8 cellular contexts compared by ENCODE assay signal in genomic region chr17:81035389-81036127, GRCh38. TPM values are rescaled to one million over a fixed set of nuclear protein-coding genes. Genes with fewer than 3 reads are reported as not detected.
DNase-seq lines count a peak whose midpoint lies in the region; ATAC-seq and TF ChIP-seq lines count a peak whose summit lies in the region.

No MANE protein-coding gene starts in this region.

- no peaks in the 10 kb centered on the region for H3K36me3 ChIP-seq in CD4-positive, alpha-beta memory T cell (ENCODE audit: insufficient read depth, low read length)
- H3K36me3 ChIP-seq in GM23338 (ENCODE audit: insufficient read depth) = no peaks in the 10 kb centered on the region

- peak; percentile 7; the same call in 2 of the 3 replicates for ATAC-seq in GM23338

- peak overlapping the region; percentile 89 for H3K4me2 ChIP-seq in GM23338

- H3F3A ChIP-seq in GM23338 (replicated peaks; ENCODE audit: low read depth) = no peaks in the 10 kb centered on the region

- H3K4me3 ChIP-seq in CD4-positive, alpha-beta memory T cell (ENCODE audit: low read length in 2 of 2) = peak overlapping the region in 1 of 2 donors; percentile 35
- H3K4me3 ChIP-seq in GM23338 (peak overlapping the region; percentile 66), WI38 (ENCODE audit: low read depth, low read length) (peak overlapping the region; percentile 63), fibroblast of villous mesenchyme (ENCODE audit: low read depth, low read length) (peak overlapping the region; percentile 67)

- intact Hi-C loops in CD4-positive, alpha-beta memory T cell (cut with micrococcal nuclease) = loop anchor here (1.0 kb wide), 1 partner anchor 620 kb away; the partner anchor contains the start of gene ENDOV

- H3K79me2 ChIP-seq in GM23338 (replicated peaks; ENCODE audit: insufficient read depth) = peaks cover 44% of the 10 kb centered on the region

- H3K27me3 Mint-ChIP-seq in CD4-positive, alpha-beta memory T cell = peaks cover 0 to 11% of the 10 kb centered on the region in 2 donors
- H3K27me3 Mint-ChIP-seq in GM23338 (ENCODE audit: insufficient read depth, low read depth, poor library complexity) = peaks cover 21% of the 10 kb centered on the region
- H3K27me3 Mint-ChIP-seq in progenitor cell of endocrine pancreas = peaks cover 4% of the 10 kb centered on the region

- H3K4me3 Mint-ChIP-seq in CD4-positive, alpha-beta memory T cell = peak overlapping the region; percentile 79 to 87 (median 84)
- H3K4me3 Mint-ChIP-seq in GM23338 (peak overlapping the region; percentile 86), progenitor cell of endocrine pancreas (ENCODE audit: low read depth) (peak overlapping the region; percentile 87)

- CTCF ChIA-PET in CD4-positive, alpha-beta memory T cell (lab: Charles Lee; ENCODE audit: partially characterized antibody) = interaction anchor here (1.4 kb wide), 1 partner anchor 12 kb away, joined by 8 read pairs; no protein-coding TSS in a partner anchor

- no peaks in the 10 kb centered on the region for H3K27me3 ChIP-seq in CD4-positive, alpha-beta memory T cell (ENCODE audit: insufficient read depth, low read length)
- peaks cover 7% of the 10 kb centered on the region; the same call in 1 of the 2 replicates for H3K27me3 ChIP-seq in GM23338 (ENCODE audit: insufficient read depth)

- H3K9me3 ChIP-seq in CD4-positive, alpha-beta memory T cell (ENCODE audit: control insufficient read depth in 1 of 2, low read length in 2 of 2) = no peaks in the 10 kb centered on the region

- no peak overlapping the region for H3K27ac ChIP-seq in CD4-positive, alpha-beta memory T cell (ENCODE audit: low read depth, low read length)
- H3K27ac ChIP-seq in GM23338 (ENCODE audit: low read depth) = no peak overlapping the region

- H3K36me3 Mint-ChIP-seq in CD4-positive, alpha-beta memory T cell = peaks cover 0 to 1% of the 10 kb centered on the region in 2 donors
- H3K36me3 Mint-ChIP-seq in GM23338 (ENCODE audit: low read depth) (no peaks in the 10 kb centered on the region; the same call in 2 of the 3 replicates), progenitor cell of endocrine pancreas (ENCODE audit: insufficient read depth) (peaks cover 4% of the 10 kb centered on the region)

- in situ Hi-C loops in GM13976 (cut with MboI; ENCODE audit: low sequenced_read_pairs, unreplicated experiment) = no loop called here

- no peak overlapping the region for H2AFZ ChIP-seq in GM23338

- H3K9me2 ChIP-seq in GM23338 (ENCODE audit: insufficient read depth) = no peaks in the 10 kb centered on the region

- H3K4me1 ChIP-seq in CD4-positive, alpha-beta memory T cell (ENCODE audit: insufficient read depth, low read length) = peaks cover 20% of the 10 kb centered on the region
- H3K4me1 ChIP-seq in GM23338 (ENCODE audit: insufficient read depth) = peaks cover 17% of the 10 kb centered on the region; the same call in 1 of the 2 replicates

- H3K9me3 Mint-ChIP-seq in CD4-positive, alpha-beta memory T cell = no peaks in the 10 kb centered on the region
- H3K9me3 Mint-ChIP-seq in GM23338 (no peaks in the 10 kb centered on the region), progenitor cell of endocrine pancreas (ENCODE audit: low read depth) (no peaks in the 10 kb centered on the region)

- peaks cover 8 to 30% (median 14%) of the 10 kb centered on the region in 4 donors for H3K4me1 Mint-ChIP-seq in CD4-positive, alpha-beta memory T cell
- H3K4me1 Mint-ChIP-seq in GM23338 (peaks cover 40% of the 10 kb centered on the region), progenitor cell of endocrine pancreas (ENCODE audit: low read depth) (peaks cover 35% of the 10 kb centered on the region)

- H3K27ac Mint-ChIP-seq in CD4-positive, alpha-beta memory T cell = peak overlapping the region in 5 of 7 donors; percentile 18 to 86 (median 80)
- no peak overlapping the region for H3K27ac Mint-ChIP-seq in GM23338
- H3K27ac Mint-ChIP-seq in progenitor cell of endocrine pancreas = peak overlapping the region; percentile 67

- TF ChIP-seq CTCF in GM23338 (conservative IDR thresholded peaks at IDR 0.05; ENCODE audit: low read depth in 2 of 2) (no peak), WI38 (IDR thresholded peaks at IDR 0.05; ENCODE audit: low read depth, low read length) (no peak), fibroblast of villous mesenchyme (IDR thresholded peaks at IDR 0.05; ENCODE audit: insufficient read depth, low read depth, low read length) (no peak), progenitor cell of endocrine pancreas (IDR thresholded peaks at IDR 0.05; ENCODE audit: unreplicated experiment) (no peak), GM13976 (IDR thresholded peaks at IDR 0.05; ENCODE audit: borderline replicate concordance, control extremely low read depth, extremely low read depth, insufficient read depth, missing control alignments) (no peak)

- peaks cover 6% of the 10 kb centered on the region for H4K20me1 ChIP-seq in GM23338 (replicated peaks; ENCODE audit: insufficient read depth)

- peak in 2 of 5 donors; percentile 19 to 27 for DNase-seq in CD4-positive, alpha-beta memory T cell
- DNase-seq in GM23338 (ENCODE audit: low spot score) (no peak), fibroblast of villous mesenchyme (ENCODE audit: low read depth) (no peak), progenitor cell of endocrine pancreas (ENCODE audit: low spot score, unreplicated experiment) (no peak), ureter (ENCODE audit: low spot score) (no peak), GM13976 (ENCODE audit: low spot score) (no peak), UCSD-AML1 (lab: John Stamatoyannopoulos, UW; ENCODE audit: unreplicated experiment) (no peak)

- POLR2A ChIA-PET in CD4-positive, alpha-beta memory T cell (lab: Charles Lee; ENCODE audit: partially characterized antibody) = interaction anchor here (0.6 to 5.3 kb wide), 5 partner anchors 12 to 581 kb away, joined by 3 to 29 read pairs (median 4); partner anchors contain the start of genes NDUFAF8 and TEPSIN

TF ChIP-seq in GM23338, 12 proteins besides CTCF, POLR2A, EP300 and RAD21 (continues in another document):
- no peak for TF ChIP-seq CREB1 (CRISPR knock-in tag; IDR thresholded peaks at IDR 0.05; ENCODE audit: low read depth)
- TF ChIP-seq ETS1 (IDR thresholded peaks at IDR 0.05) = no peak
- no peak for TF ChIP-seq REST (IDR thresholded peaks at IDR 0.05; ENCODE audit: unreplicated experiment)
- no peak for TF ChIP-seq STAT1 (IDR thresholded peaks at IDR 0.05; ENCODE audit: unreplicated experiment)
- TF ChIP-seq EZH2 (IDR thresholded peaks at IDR 0.05; ENCODE audit: low read depth, unreplicated experiment) = no peak
- TF ChIP-seq ZNF114 (CRISPR knock-in tag; IDR thresholded peaks at IDR 0.05) = no peak
- TF ChIP-seq POLR2AphosphoS5 (IDR thresholded peaks at IDR 0.05; ENCODE audit: low read depth) = no peak
- no peak for TF ChIP-seq JUNB (IDR thresholded peaks at IDR 0.05; ENCODE audit: unreplicated experiment)

RNA-seq across cellular contexts. Expression of gene BAIAP2, which starts 0.6 kb away (rescaled TPM):
- total RNA-seq in CD4-positive, alpha-beta memory T cell = 1 to 10 TPM; 5.4 to 7.2 TPM
- 1 to 10 TPM; 2.1 to 5.6 TPM for polyA plus RNA-seq in CD4-positive, alpha-beta memory T cell
- total RNA-seq in GM23338 (2014; rRNA removed; shearing (Covaris generic)) = 16.7 and 22.7 TPM in 2 replicates
- polyA plus RNA-seq in GM23338 (2016; fragmentation: Nextera tagmentation; extraction: Ambion mirVana) = 21.7 and 22.7 TPM in 2 replicates
- total RNA-seq in fibroblast of villous mesenchyme (12.6 and 25.0 TPM in 2 replicates), progenitor cell of endocrine pancreas (37.6 and 40.4 TPM in 2 replicates), ureter (48.7 TPM)

RNA-seq across cellular contexts. Expression of gene CHMP6, which starts 43.9 kb away (rescaled TPM):
- 10 to 100 TPM; 41.4 to 42.3 TPM for total RNA-seq in CD4-positive, alpha-beta memory T cell
- polyA plus RNA-seq in CD4-positive, alpha-beta memory T cell = 10 to 100 TPM; 36.7 to 48.7 TPM
- 8.2 and 12.3 TPM in 2 replicates for total RNA-seq in GM23338 (2014; rRNA removed; shearing (Covaris generic))
- polyA plus RNA-seq in GM23338 (2016; fragmentation: Nextera tagmentation; extraction: Ambion mirVana) = 13.2 and 14.0 TPM in 2 replicates
- 19.4 and 24.2 TPM in 2 replicates for total RNA-seq in fibroblast of villous mesenchyme
- total RNA-seq in progenitor cell of endocrine pancreas = 26.1 and 27.8 TPM in 2 replicates
- total RNA-seq in ureter = 26.2 TPM
